In genomic region chr14:49898485-49898884, GRCh38 we compare ENCODE assay signal across 11 cellular contexts. TPM values are rescaled to one million over a fixed set of nuclear protein-coding genes. Genes with fewer than 3 reads are reported as not detected.
DNase-seq lines count a peak whose midpoint lies in the region; ATAC-seq and TF ChIP-seq lines count a peak whose summit lies in the region.
"Had no signal": no experiment of that assay in that cellular context is flagged by ENCODE, and none has a peak within 500 bp of the region (broad histone marks: within the 10 kb centered on the region; RNA-seq: fewer than 3 reads in every experiment).

No MANE protein-coding gene starts in this region.

- H3K27ac ChIP-seq in 22Rv1 (peak overlapping the region; percentile 56; the same call in 1 of the 2 replicates), GM23248 (0 out of 2 replicates have a peak overlapping the region, but pooled peaks have one; percentile 6)

- WGBS in GM23248 (ENCODE audit: low coverage in 1 of 2, low lambda C conversion rate in 2 of 2, missing lambda C conversion rate in 2 of 2), 2 experiments: 97 to 99% methylated on average over 2 of the region's 2 CpGs

- H3K4me1 ChIP-seq in GM23248 (ENCODE audit: insufficient read depth): peaks cover 23% of the 10 kb centered on the region

- H3K4me3 Mint-ChIP-seq in activated naive CD8-positive, alpha-beta T cell: peak overlapping the region; percentile 100
- H3K4me3 Mint-ChIP-seq in mesothelial cell of epicardium: no peak overlapping the region
- H3K4me3 Mint-ChIP-seq: GM23338 had no signal

- H3K36me3 ChIP-seq in GM23248 (ENCODE audit: low read depth): peaks cover 34% of the 10 kb centered on the region

- no peaks in the 10 kb centered on the region for H3K9me2 ChIP-seq in GM23248 (ENCODE audit: insufficient read depth)

- TF ChIP-seq CTCF in 22Rv1 (IDR thresholded peaks at IDR 0.05) (no peak), mesothelial cell of epicardium (IDR thresholded peaks at IDR 0.05; ENCODE audit: unreplicated experiment) (no peak)

- H3K36me3 Mint-ChIP-seq in activated naive CD8-positive, alpha-beta T cell: peaks cover 38% of the 10 kb centered on the region
- peaks cover 7% of the 10 kb centered on the region for H3K36me3 Mint-ChIP-seq in mesothelial cell of epicardium

- ATAC-seq in HG03108 (IDR thresholded peaks at IDR 0.05; ENCODE audit: unreplicated experiment): no peak
- ATAC-seq: GM23338 had no signal

- peaks cover 65% of the 10 kb centered on the region for H3F3A ChIP-seq in GM23248 (ENCODE audit: insufficient read depth)

- peaks cover 12% of the 10 kb centered on the region; the same call in 1 of the 2 replicates for H4K20me1 ChIP-seq in GM23248 (ENCODE audit: insufficient read depth)

- peak overlapping the region; percentile 97; the same call in 1 of the 2 replicates for H3K4me3 ChIP-seq in GM23248
- H3K4me3 ChIP-seq: GM23338, MG63 had no signal

- H3K79me2 ChIP-seq in GM23248 (ENCODE audit: insufficient read depth): peaks cover 62% of the 10 kb centered on the region

- DNase-seq in GM23248: no peak
- no peak for DNase-seq in mesothelial cell of epicardium (ENCODE audit: low spot score in 2 of 2, unreplicated experiment in 2 of 2)
- no peak for DNase-seq in NK-92 (lab: John Stamatoyannopoulos, UW; ENCODE audit: unreplicated experiment)
- DNase-seq in stimulated activated CD4-positive, alpha-beta T cell treated with anti-CD3 and anti-CD28 coated beads, Interleukin-4, amount 100 ng/mL, for 1 hour: no peak
- DNase-seq in NCI-H2227 treated with DMSO at 0.1 percent for 48 hours (lab: John Stamatoyannopoulos, UW): no peak
- DNase-seq: Caco-2, MG63 had no signal

- peak overlapping the region; percentile 100 for H3K4me2 ChIP-seq in GM23248 (ENCODE audit: unreplicated experiment)
- H3K4me2 ChIP-seq: GM23338 had no signal

- H3K9me3 Mint-ChIP-seq in activated naive CD8-positive, alpha-beta T cell (ENCODE audit: low read depth): no peaks in the 10 kb centered on the region
- H3K9me3 Mint-ChIP-seq in mesothelial cell of epicardium: no peaks in the 10 kb centered on the region
- H3K9me3 Mint-ChIP-seq: GM23338 had no signal

- H3K27me3 Mint-ChIP-seq in activated naive CD8-positive, alpha-beta T cell: no peaks in the 10 kb centered on the region
- H3K27me3 Mint-ChIP-seq in mesothelial cell of epicardium (ENCODE audit: low read depth): no peaks in the 10 kb centered on the region

- H3K9me3 ChIP-seq in GM23248 (ENCODE audit: low read depth): no peaks in the 10 kb centered on the region
- H3K9me3 ChIP-seq: Caco-2, MG63 had no signal

- H2AFZ ChIP-seq in GM23248: no peak overlapping the region
- H2AFZ ChIP-seq: GM23338 had no signal

- no peaks in the 10 kb centered on the region for H3K27me3 ChIP-seq in GM23248 (replicated peaks; ENCODE audit: insufficient read depth)
- H3K27me3 ChIP-seq: MG63 had no signal

- H3K27ac Mint-ChIP-seq in activated naive CD8-positive, alpha-beta T cell: peak overlapping the region; percentile 99
- peak overlapping the region; percentile 27 for H3K27ac Mint-ChIP-seq in mesothelial cell of epicardium

- H3K9ac ChIP-seq in GM23248: 0 out of 2 replicates have a peak overlapping the region, but pooled peaks have one; percentile 100

- H3K4me1 Mint-ChIP-seq in activated naive CD8-positive, alpha-beta T cell (ENCODE audit: low read depth): peaks cover 37% of the 10 kb centered on the region
- peaks cover 42% of the 10 kb centered on the region for H3K4me1 Mint-ChIP-seq in mesothelial cell of epicardium

- in situ Hi-C loops in GM23248 (cut with MboI): no loop called here

RNA-seq across cellular contexts. Expression of gene ARF6, which starts 5.6 kb away (rescaled TPM):
- total RNA-seq in GM23248 (2014; rRNA removed; shearing (Covaris generic)): 88.3 and 92.5 TPM in 2 replicates
- 120 and 123 TPM in 2 replicates for polyA plus RNA-seq in GM23248 (2016; fragmentation: Nextera tagmentation; extraction: Ambion mirVana)
- total RNA-seq in mesothelial cell of epicardium: 33.7 to 36.0 TPM (median 34.0 TPM) in 3 replicates

RNA-seq across cellular contexts. Expression of gene NEMF, which starts 45.9 kb away (rescaled TPM):
- 31.9 and 56.5 TPM in 2 replicates for total RNA-seq in GM23248 (2014; rRNA removed; shearing (Covaris generic))
- polyA plus RNA-seq in GM23248 (2016; fragmentation: Nextera tagmentation; extraction: Ambion mirVana): 55.2 and 65.9 TPM in 2 replicates
- total RNA-seq in mesothelial cell of epicardium: 83.5 to 94.9 TPM (median 91.2 TPM) in 3 replicates
